In genomic region chr2:132881540-132881939, GRCh38 we compare ENCODE assay signal across 34 cellular contexts.
"Had no signal": no experiment of that assay in that cellular context is flagged by ENCODE, and none has a peak within 500 bp of the region (broad histone marks: within the 10 kb centered on the region; RNA-seq: fewer than 3 reads in every experiment).

No MANE protein-coding gene starts in this region.

- H3K9me3 ChIP-seq: MG63 had no signal

- H3K4me3 ChIP-seq: MG63 had no signal

- H3K36me3 ChIP-seq: MG63 had no signal

- H3K27me3 ChIP-seq: MG63 had no signal

- DNase-seq: Karpas-422, Kasumi-1, MG63, MM.1S, MV-4-11, NCI-H1048, NCI-H1092, NCI-H1092 treated with DMSO at 0.1 percent for 48 hours, NCI-H1105, NCI-H1105 treated with DMSO at 0.1 percent for 48 hours, NCI-H1417, NCI-H1417 treated with DMSO at 0.1 percent for 48 hours, NCI-H1436, NCI-H1436 treated with DMSO at 0.1 percent for 48 hours, NCI-H146, NCI-H1694, NCI-H1694 treated with DMSO at 0.1 percent for 48 hours, NCI-H187, NCI-H187 treated with DMSO at 0.1 percent for 48 hours, NCI-H1930, NCI-H2029, NCI-H2029 treated with DMSO at 0.1 percent for 48 hours, NCI-H2081, NCI-H2081 treated with DMSO at 0.1 percent for 48 hours, NCI-H2107, NCI-H2171, NCI-H2171 treated with DMSO at 0.1 percent for 48 hours, NCI-H2227 treated with DMSO at 0.1 percent for 48 hours, NCI-H226, NCI-H345, NCI-H446, NCI-H446 treated with DMSO at 0.1 percent for 48 hours, NCI-H510A, NCI-H510A treated with DMSO at 0.1 percent for 48 hours had no signal
